In the genomic region with DNA sequence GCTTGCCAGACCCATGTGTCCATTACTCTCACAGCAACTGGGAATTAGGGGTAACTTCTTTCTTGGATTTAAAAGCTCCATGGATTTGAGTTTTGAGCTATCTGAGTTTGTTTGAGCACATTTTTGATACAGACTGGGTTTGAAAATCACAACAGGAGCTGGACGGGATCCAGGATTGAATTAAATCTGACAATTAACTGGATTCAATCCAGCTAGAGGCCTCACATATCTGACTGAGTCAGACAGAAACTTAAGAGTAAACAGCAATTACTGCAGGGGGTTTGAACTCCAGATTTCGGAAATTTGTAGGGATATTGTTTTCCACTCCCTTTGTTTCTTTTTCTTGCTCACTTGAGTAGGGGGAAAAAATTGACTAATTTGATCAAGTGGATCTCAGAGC, we compare ENCODE assay signal across 22 cellular contexts.
DNase-seq lines count a peak whose midpoint lies in the region; ATAC-seq and TF ChIP-seq lines count a peak whose summit lies in the region.
"Had no signal": no experiment of that assay in that cellular context is flagged by ENCODE, and none has a peak within 500 bp of the region (broad histone marks: within the 10 kb centered on the region; RNA-seq: fewer than 3 reads in every experiment).

No MANE protein-coding gene starts in this region.

- H3K27me3 ChIP-seq in ACC112 (ENCODE audit: insufficient read depth, low read length) (no peaks in the 10 kb centered on the region), GM23338 (ENCODE audit: insufficient read depth) (no peaks in the 10 kb centered on the region), H7 (ENCODE audit: control insufficient read depth, insufficient read depth, low read length) (no peaks in the 10 kb centered on the region)
- H3K27me3 ChIP-seq: dorsolateral prefrontal cortex, right lobe of liver, upper lobe of right lung had no signal

- H3K9me3 ChIP-seq in OCI-LY7 (ENCODE audit: low read length): no peaks in the 10 kb centered on the region; the same call in 1 of the 2 replicates
- H3K9me3 ChIP-seq: right lobe of liver, upper lobe of right lung had no signal

- no peaks in the 10 kb centered on the region for H3F3A ChIP-seq in GM23338 (replicated peaks; ENCODE audit: low read depth)

- no peaks in the 10 kb centered on the region for H3K27me3 Mint-ChIP-seq in GM23338 (ENCODE audit: insufficient read depth, low read depth, poor library complexity)
- H3K27me3 Mint-ChIP-seq in activated CD4-positive, alpha-beta T cell treated with anti-CD3 and anti-CD28 coated beads for 36 hours: no peaks in the 10 kb centered on the region
- H3K27me3 Mint-ChIP-seq in activated naive CD8-positive, alpha-beta T cell treated with anti-CD3 and anti-CD28 coated beads, Interleukin-2, amount 50 U/mL, for 24 hours: no peaks in the 10 kb centered on the region
- H3K27me3 Mint-ChIP-seq: activated B cell treated with CpG ODN at 0.5 μM for 24 hours; activated naive CD8-positive, alpha-beta T cell treated with anti-CD3 and anti-CD28 coated beads for 36 hours; stimulated activated naive CD8-positive, alpha-beta T cell treated with anti-CD3 and anti-CD28 coated beads, Interleukin-15, amount 100 ng/mL, for 72 hours; T-helper 17 cell had no signal

- H4K20me1 ChIP-seq in GM23338 (replicated peaks; ENCODE audit: insufficient read depth): no peaks in the 10 kb centered on the region
- no peaks in the 10 kb centered on the region for H4K20me1 ChIP-seq in OCI-LY7 (ENCODE audit: insufficient read depth, low read length)

- H3K79me2 ChIP-seq in ACC112 (ENCODE audit: control insufficient read depth, insufficient read depth, low read length, unreplicated experiment): no peaks in the 10 kb centered on the region
- no peaks in the 10 kb centered on the region for H3K79me2 ChIP-seq in GM23338 (replicated peaks; ENCODE audit: insufficient read depth)
- no peaks in the 10 kb centered on the region for H3K79me2 ChIP-seq in OCI-LY7 (ENCODE audit: insufficient read depth, low read depth, low read length)

- H3K9me3 Mint-ChIP-seq in GM23338: peaks cover 5% of the 10 kb centered on the region; the same call in 2 of the 3 replicates
- no peaks in the 10 kb centered on the region for H3K9me3 Mint-ChIP-seq in activated CD4-positive, alpha-beta T cell treated with anti-CD3 and anti-CD28 coated beads for 36 hours (ENCODE audit: low read depth)
- H3K9me3 Mint-ChIP-seq in activated naive CD8-positive, alpha-beta T cell treated with anti-CD3 and anti-CD28 coated beads, Interleukin-2, amount 50 U/mL, for 24 hours: no peaks in the 10 kb centered on the region
- H3K9me3 Mint-ChIP-seq: activated naive CD8-positive, alpha-beta T cell treated with anti-CD3 and anti-CD28 coated beads for 36 hours; activated T-cell treated with anti-CD3 and anti-CD28 coated beads, Interleukin-2, amount 50 U/mL, for 72 hours; CD8-positive, alpha-beta T cell; stimulated activated naive CD8-positive, alpha-beta T cell treated with anti-CD3 and anti-CD28 coated beads, Interleukin-15, amount 100 ng/mL, for 72 hours had no signal

- H3K27ac ChIP-seq in ACC112 (ENCODE audit: low read depth, low read length) (no peak overlapping the region), GM23338 (ENCODE audit: low read depth) (no peak overlapping the region), OCI-LY7 (ENCODE audit: low read depth, low read length, poor library complexity, severe bottlenecking) (no peak overlapping the region)
- H3K27ac ChIP-seq: dorsolateral prefrontal cortex, left ventricle myocardium inferior, right lobe of liver, upper lobe of right lung had no signal

- H3K4me3 ChIP-seq in ACC112 (ENCODE audit: low read depth, low read length): no peak overlapping the region
- H3K4me3 ChIP-seq in GM23338: no peak overlapping the region
- no peak overlapping the region for H3K4me3 ChIP-seq in OCI-LY7 (ENCODE audit: low read depth, low read length, poor library complexity, severe bottlenecking)
- H3K4me3 ChIP-seq in fibroblast of pulmonary artery (replicated peaks; ENCODE audit: low read depth, low read length): no peak overlapping the region
- H3K4me3 ChIP-seq in H7 (ENCODE audit: insufficient read depth, low read depth, low read length): no peak overlapping the region
- H3K4me3 ChIP-seq: dorsolateral prefrontal cortex, left ventricle myocardium inferior, right lobe of liver, upper lobe of right lung had no signal

- BruUV-seq in OCI-LY7 (replicated peaks; lab: Mats Ljungman, UMichigan): no TSS peak

- H2AFZ ChIP-seq in ACC112 (ENCODE audit: low read length, unreplicated experiment) (peak overlapping the region; percentile 31), GM23338 (peak overlapping the region; percentile 48), OCI-LY7 (ENCODE audit: low read length) (peak overlapping the region; percentile 52; the same call in 1 of the 2 replicates)

- peaks cover 8% of the 10 kb centered on the region for H3K4me1 ChIP-seq in ACC112 (ENCODE audit: control insufficient read depth, insufficient read depth, low read length, unreplicated experiment)
- H3K4me1 ChIP-seq in GM23338 (ENCODE audit: insufficient read depth): peaks cover 18% of the 10 kb centered on the region
- peaks cover 10% of the 10 kb centered on the region for H3K4me1 ChIP-seq in OCI-LY7 (ENCODE audit: insufficient read depth, low read length, poor library complexity, severe bottlenecking)
- H3K4me1 ChIP-seq: left ventricle myocardium inferior, right lobe of liver, upper lobe of right lung had no signal

- H3K27ac Mint-ChIP-seq in GM23338: peak overlapping the region; percentile 32; the same call in 1 of the 2 replicates
- H3K27ac Mint-ChIP-seq in activated CD4-positive, alpha-beta T cell treated with anti-CD3 and anti-CD28 coated beads for 36 hours: no peak overlapping the region
- H3K27ac Mint-ChIP-seq in activated naive CD8-positive, alpha-beta T cell treated with anti-CD3 and anti-CD28 coated beads, Interleukin-2, amount 50 U/mL, for 24 hours: no peak overlapping the region
- H3K27ac Mint-ChIP-seq: activated B cell treated with CpG ODN at 0.5 μM for 24 hours; activated naive CD8-positive, alpha-beta T cell treated with anti-CD3 and anti-CD28 coated beads for 36 hours; activated T-cell treated with anti-CD3 and anti-CD28 coated beads, Interleukin-2, amount 50 U/mL, for 72 hours; CD8-positive, alpha-beta T cell; stimulated activated naive CD8-positive, alpha-beta T cell treated with anti-CD3 and anti-CD28 coated beads, Interleukin-15, amount 100 ng/mL, for 72 hours; T-helper 17 cell had no signal

- H3K4me2 ChIP-seq in GM23338 (no peak overlapping the region), OCI-LY7 (ENCODE audit: low read length) (no peak overlapping the region)

- TF ChIP-seq CTCF in GM23338 (conservative IDR thresholded peaks at IDR 0.05; ENCODE audit: low read depth in 2 of 2): no peak
- no peak for TF ChIP-seq CTCF in OCI-LY7 (conservative IDR thresholded peaks at IDR 0.05; ENCODE audit: low read length)
- no peak for TF ChIP-seq CTCF in fibroblast of pulmonary artery (IDR thresholded peaks at IDR 0.05; ENCODE audit: low read length, missing control alignments)

- POLR2A ChIA-PET in OCI-LY7 (lab: Charles Lee): interaction anchor here (0.7 to 2.6 kb wide), 14 partner anchors 9 to 1246 kb away, joined by 3 to 28 read pairs (median 4); no protein-coding TSS in a partner anchor
- POLR2A ChIA-PET in activated CD4-positive, alpha-beta T cell treated with anti-CD3 and anti-CD28 coated beads for 36 hours (lab: Charles Lee): no interaction called here

- ATAC-seq in GM23338 (no peak), HG02678 (IDR thresholded peaks at IDR 0.05; ENCODE audit: unreplicated experiment) (no peak)
- ATAC-seq in activated CD4-positive, alpha-beta T cell treated with anti-CD3 and anti-CD28 coated beads for 36 hours: no peak
- no peak for ATAC-seq in activated naive CD8-positive, alpha-beta T cell treated with anti-CD3 and anti-CD28 coated beads, Interleukin-2, amount 50 U/mL, for 24 hours
- ATAC-seq: activated T-cell treated with anti-CD3 and anti-CD28 coated beads, Interleukin-2, amount 50 U/mL, for 72 hours; CD8-positive, alpha-beta T cell; right lobe of liver; stimulated activated naive CD8-positive, alpha-beta T cell treated with anti-CD3 and anti-CD28 coated beads, Interleukin-15, amount 100 ng/mL, for 72 hours; T-helper 17 cell; upper lobe of right lung had no signal

- CTCF ChIA-PET in OCI-LY7 (lab: Charles Lee; ENCODE audit: unreplicated experiment): interaction anchor here (2.4 kb wide), 1 partner anchor 10 kb away, joined by 10 read pairs; no protein-coding TSS in a partner anchor
- CTCF ChIA-PET in activated CD4-positive, alpha-beta T cell treated with anti-CD3 and anti-CD28 coated beads for 36 hours (lab: Charles Lee): no interaction called here

- DNase-seq in GM23338 (ENCODE audit: low spot score) (no peak), OCI-LY7 (ENCODE audit: low spot score) (no peak), fibroblast of pulmonary artery (ENCODE audit: low read depth) (peak; percentile 64), H7 (no peak)
- no peak for DNase-seq in activated CD4-positive, alpha-beta T cell treated with anti-CD3 and anti-CD28 coated beads for 36 hours
- DNase-seq in activated naive CD8-positive, alpha-beta T cell treated with anti-CD3 and anti-CD28 coated beads, Interleukin-2, amount 50 U/mL, for 24 hours: no peak
- DNase-seq: activated B cell treated with CpG ODN at 0.5 μM for 24 hours; activated CD8-positive, alpha-beta memory T cell treated with anti-CD3 and anti-CD28 coated beads for 24 hours; activated naive CD8-positive, alpha-beta T cell treated with anti-CD3 and anti-CD28 coated beads for 36 hours; activated T-cell treated with anti-CD3 and anti-CD28 coated beads, Interleukin-2, amount 50 U/mL, for 72 hours; CD8-positive, alpha-beta T cell; dorsolateral prefrontal cortex; KG1; left ventricle myocardium inferior; NCI-H1092; right lobe of liver; Right ventricle myocardium superior; stimulated activated naive CD8-positive, alpha-beta T cell treated with anti-CD3 and anti-CD28 coated beads, Interleukin-15, amount 100 ng/mL, for 72 hours; T-helper 17 cell; upper lobe of right lung had no signal

- H3K4me1 Mint-ChIP-seq in GM23338: peaks cover 15% of the 10 kb centered on the region; the same call in 2 of the 3 replicates
- no peaks in the 10 kb centered on the region for H3K4me1 Mint-ChIP-seq in activated CD4-positive, alpha-beta T cell treated with anti-CD3 and anti-CD28 coated beads for 36 hours
- H3K4me1 Mint-ChIP-seq in activated naive CD8-positive, alpha-beta T cell treated with anti-CD3 and anti-CD28 coated beads, Interleukin-2, amount 50 U/mL, for 24 hours: no peaks in the 10 kb centered on the region
- H3K4me1 Mint-ChIP-seq: activated naive CD8-positive, alpha-beta T cell treated with anti-CD3 and anti-CD28 coated beads for 36 hours; stimulated activated naive CD8-positive, alpha-beta T cell treated with anti-CD3 and anti-CD28 coated beads, Interleukin-15, amount 100 ng/mL, for 72 hours; T-helper 17 cell had no signal

- H3K9me2 ChIP-seq in GM23338 (ENCODE audit: insufficient read depth): no peaks in the 10 kb centered on the region
- no peaks in the 10 kb centered on the region for H3K9me2 ChIP-seq in OCI-LY7 (ENCODE audit: insufficient read depth, low read length)

- no peaks in the 10 kb centered on the region for H3K36me3 ChIP-seq in ACC112 (ENCODE audit: insufficient read depth, low read length)
- peaks cover 3% of the 10 kb centered on the region; the same call in 1 of the 2 replicates for H3K36me3 ChIP-seq in GM23338 (ENCODE audit: insufficient read depth)
- H3K36me3 ChIP-seq in OCI-LY7 (ENCODE audit: insufficient read depth, low read length): no peaks in the 10 kb centered on the region
- no peaks in the 10 kb centered on the region for H3K36me3 ChIP-seq in H7 (replicated peaks; ENCODE audit: control insufficient read depth, insufficient read depth, low read length)
- H3K36me3 ChIP-seq: left ventricle myocardium inferior, right lobe of liver, upper lobe of right lung had no signal

- H3K36me3 Mint-ChIP-seq in GM23338 (ENCODE audit: low read depth): peaks cover 3% of the 10 kb centered on the region; the same call in 1 of the 3 replicates
- no peaks in the 10 kb centered on the region for H3K36me3 Mint-ChIP-seq in activated CD4-positive, alpha-beta T cell treated with anti-CD3 and anti-CD28 coated beads for 36 hours (ENCODE audit: low read depth)
- H3K36me3 Mint-ChIP-seq in activated naive CD8-positive, alpha-beta T cell treated with anti-CD3 and anti-CD28 coated beads, Interleukin-2, amount 50 U/mL, for 24 hours (ENCODE audit: low read depth): no peaks in the 10 kb centered on the region
- H3K36me3 Mint-ChIP-seq: activated naive CD8-positive, alpha-beta T cell treated with anti-CD3 and anti-CD28 coated beads for 36 hours; CD8-positive, alpha-beta T cell had no signal

- no peak overlapping the region for H3K4me3 Mint-ChIP-seq in GM23338
- H3K4me3 Mint-ChIP-seq in activated CD4-positive, alpha-beta T cell treated with anti-CD3 and anti-CD28 coated beads for 36 hours: no peak overlapping the region
- H3K4me3 Mint-ChIP-seq in activated naive CD8-positive, alpha-beta T cell treated with anti-CD3 and anti-CD28 coated beads, Interleukin-2, amount 50 U/mL, for 24 hours: no peak overlapping the region
- H3K4me3 Mint-ChIP-seq: activated B cell treated with CpG ODN at 0.5 μM for 24 hours; activated naive CD8-positive, alpha-beta T cell treated with anti-CD3 and anti-CD28 coated beads for 36 hours; activated T-cell treated with anti-CD3 and anti-CD28 coated beads, Interleukin-2, amount 50 U/mL, for 72 hours; CD8-positive, alpha-beta T cell; stimulated activated naive CD8-positive, alpha-beta T cell treated with anti-CD3 and anti-CD28 coated beads, Interleukin-15, amount 100 ng/mL, for 72 hours; T-helper 17 cell had no signal

- intact Hi-C loops in OCI-LY7 (cut with micrococcal nuclease; ENCODE audit: unreplicated experiment): no loop called here
- intact Hi-C loops in activated CD4-positive, alpha-beta T cell treated with anti-CD3 and anti-CD28 coated beads for 36 hours (cut with DNase I, micrococcal nuclease): no loop called here
